In the genomic region with DNA sequence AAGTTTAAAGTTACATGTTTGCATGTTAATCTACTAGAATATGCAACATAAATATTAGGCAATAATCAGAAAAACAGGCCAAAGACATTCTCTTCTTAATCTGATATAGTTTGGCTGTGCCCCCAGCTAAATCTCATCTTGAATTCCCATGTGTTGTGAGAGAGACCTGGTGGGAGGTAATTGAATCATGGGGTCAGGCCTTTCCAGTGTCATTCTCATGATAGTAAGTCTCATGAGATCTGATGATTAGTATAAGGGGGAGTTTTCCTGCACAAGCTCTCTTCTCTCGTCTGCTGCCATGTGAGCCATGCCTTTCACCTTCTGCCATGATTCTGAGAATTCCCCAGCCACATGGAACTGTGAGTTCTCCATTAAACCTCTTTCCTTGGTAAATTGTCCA, we compare ENCODE assay signal across 13 cellular contexts.
DNase-seq lines count a peak whose midpoint lies in the region; ATAC-seq and TF ChIP-seq lines count a peak whose summit lies in the region.
"Had no signal": no experiment of that assay in that cellular context is flagged by ENCODE, and none has a peak within 500 bp of the region (broad histone marks: within the 10 kb centered on the region; RNA-seq: fewer than 3 reads in every experiment).

No MANE protein-coding gene starts in this region.

- H3K4me2 ChIP-seq in Karpas-422 (ENCODE audit: low read depth, low read length, poor library complexity, severe bottlenecking), result no peak overlapping the region

- H3K79me2 ChIP-seq in Karpas-422 (ENCODE audit: low read length), result no peaks in the 10 kb centered on the region

- no peak for ATAC-seq in GM21529 (IDR thresholded peaks at IDR 0.05; ENCODE audit: unreplicated experiment)
- no peak for ATAC-seq in stimulated activated effector memory CD8-positive, alpha-beta T cell treated with anti-CD3 and anti-CD28 coated beads, Interleukin-12 subunit alpha, Interleukin-12 subunit beta, amount 100 ng/mL, for 72 hours

- TF ChIP-seq CTCF in brain microvascular endothelial cell (IDR thresholded peaks at IDR 0.05; ENCODE audit: low read depth, low read length, missing control alignments) (no peak), type B pancreatic cell (conservative IDR thresholded peaks at IDR 0.05) (no peak)

- no peaks in the 10 kb centered on the region for H3K27me3 Mint-ChIP-seq in type B pancreatic cell
- H3K27me3 Mint-ChIP-seq: CD4-positive, alpha-beta T cell had no signal

- in situ Hi-C loops in brain microvascular endothelial cell (cut with HindIII; ENCODE audit: low pct_ligation_motif_present, low sequenced_read_pairs), result no loop called here

- H2AFZ ChIP-seq in Karpas-422 (ENCODE audit: low read length), result peak overlapping the region; percentile 67; the same call in 1 of the 2 replicates

- no peak for DNase-seq in Karpas-422
- DNase-seq in brain microvascular endothelial cell, result peak; percentile 18
- DNase-seq in fibroblast of gingiva (ENCODE audit: low read depth), result peak; percentile 13
- DNase-seq in skeletal muscle cell (ENCODE audit: low read depth), result peak; percentile 18
- no peak for DNase-seq in type B pancreatic cell (ENCODE audit: extremely low spot score, unreplicated experiment)
- DNase-seq in stimulated activated effector memory CD8-positive, alpha-beta T cell treated with anti-CD3 and anti-CD28 coated beads, Interleukin-12 subunit alpha, Interleukin-12 subunit beta, amount 100 ng/mL, for 72 hours (ENCODE audit: low spot score in 2 of 2), result no peak
- no peak for DNase-seq in GDM1 (lab: John Stamatoyannopoulos, UW)
- DNase-seq: ACHN; Caco-2; CD4-positive, alpha-beta T cell had no signal

- no peaks in the 10 kb centered on the region for H3K27me3 ChIP-seq in Karpas-422 (ENCODE audit: low read length)
- H3K27me3 ChIP-seq in brain microvascular endothelial cell (replicated peaks), result no peaks in the 10 kb centered on the region

- peaks cover 10% of the 10 kb centered on the region; the same call in 1 of the 2 replicates for H3K9me3 ChIP-seq in Karpas-422 (ENCODE audit: low read length)
- H3K9me3 ChIP-seq: Caco-2, HAP-1 had no signal

- no peaks in the 10 kb centered on the region for H3K9me2 ChIP-seq in Karpas-422 (replicated peaks; ENCODE audit: insufficient read depth, low read length)

- H4K20me1 ChIP-seq in Karpas-422 (ENCODE audit: insufficient read depth, low read depth, low read length), result no peaks in the 10 kb centered on the region

- H3K4me1 ChIP-seq in Karpas-422 (ENCODE audit: low read length), result peaks cover 5% of the 10 kb centered on the region; the same call in 1 of the 2 replicates
- H3K4me1 ChIP-seq: Caco-2, HAP-1 had no signal

- H3K36me3 ChIP-seq in Karpas-422 (ENCODE audit: insufficient read depth, low read length) (no peaks in the 10 kb centered on the region), brain microvascular endothelial cell (replicated peaks) (no peaks in the 10 kb centered on the region)
- H3K36me3 ChIP-seq: HAP-1 had no signal

- no peaks in the 10 kb centered on the region for H3K4me1 Mint-ChIP-seq in type B pancreatic cell (ENCODE audit: unreplicated experiment)
- H3K4me1 Mint-ChIP-seq in stimulated activated effector memory CD8-positive, alpha-beta T cell treated with anti-CD3 and anti-CD28 coated beads, Interleukin-12 subunit alpha, Interleukin-12 subunit beta, amount 100 ng/mL, for 72 hours, result no peaks in the 10 kb centered on the region

- H3K9ac ChIP-seq in Karpas-422 (ENCODE audit: low read length), result no peak overlapping the region

- no peak overlapping the region for H3K4me3 Mint-ChIP-seq in type B pancreatic cell
- H3K4me3 Mint-ChIP-seq in stimulated activated effector memory CD8-positive, alpha-beta T cell treated with anti-CD3 and anti-CD28 coated beads, Interleukin-12 subunit alpha, Interleukin-12 subunit beta, amount 100 ng/mL, for 72 hours, result no peak overlapping the region
- H3K4me3 Mint-ChIP-seq: CD4-positive, alpha-beta T cell had no signal

- H3K27ac ChIP-seq in Karpas-422 (ENCODE audit: low read length) (no peak overlapping the region), brain microvascular endothelial cell (no peak overlapping the region)
- H3K27ac ChIP-seq: C4-2B had no signal

- H3K9me3 Mint-ChIP-seq in type B pancreatic cell, result no peaks in the 10 kb centered on the region
- no peaks in the 10 kb centered on the region for H3K9me3 Mint-ChIP-seq in stimulated activated effector memory CD8-positive, alpha-beta T cell treated with anti-CD3 and anti-CD28 coated beads, Interleukin-12 subunit alpha, Interleukin-12 subunit beta, amount 100 ng/mL, for 72 hours

- H3K36me3 Mint-ChIP-seq in type B pancreatic cell, result no peaks in the 10 kb centered on the region
- H3K36me3 Mint-ChIP-seq in stimulated activated effector memory CD8-positive, alpha-beta T cell treated with anti-CD3 and anti-CD28 coated beads, Interleukin-12 subunit alpha, Interleukin-12 subunit beta, amount 100 ng/mL, for 72 hours, result no peaks in the 10 kb centered on the region

- no peak overlapping the region for H3K27ac Mint-ChIP-seq in type B pancreatic cell
- no peak overlapping the region for H3K27ac Mint-ChIP-seq in stimulated activated effector memory CD8-positive, alpha-beta T cell treated with anti-CD3 and anti-CD28 coated beads, Interleukin-12 subunit alpha, Interleukin-12 subunit beta, amount 100 ng/mL, for 72 hours
- H3K27ac Mint-ChIP-seq: CD4-positive, alpha-beta T cell had no signal

- H3K4me3 ChIP-seq in Karpas-422 (ENCODE audit: low read length) (no peak overlapping the region), brain microvascular endothelial cell (ENCODE audit: low read depth, low read length) (no peak overlapping the region), skeletal muscle cell (ENCODE audit: low read depth, low read length) (no peak overlapping the region)
- H3K4me3 ChIP-seq: HAP-1 had no signal

Comparison
In these comparisons a context has a peak if more than half of its experiments do, and no peak if none do; other contexts are left out.
1. DNase-seq: peak in brain microvascular endothelial cell (single experiment), fibroblast of gingiva (single experiment) and skeletal muscle cell (single experiment); none in Karpas-422 (single experiment), type B pancreatic cell (single experiment), stimulated activated effector memory CD8-positive, alpha-beta T cell treated with anti-CD3 and anti-CD28 coated beads, Interleukin-12 subunit alpha, Interleukin-12 subunit beta, amount 100 ng/mL, for 72 hours (0 of 2) and GDM1 (single experiment).